10 cellular contexts compared by ENCODE assay signal in the genomic region with DNA sequence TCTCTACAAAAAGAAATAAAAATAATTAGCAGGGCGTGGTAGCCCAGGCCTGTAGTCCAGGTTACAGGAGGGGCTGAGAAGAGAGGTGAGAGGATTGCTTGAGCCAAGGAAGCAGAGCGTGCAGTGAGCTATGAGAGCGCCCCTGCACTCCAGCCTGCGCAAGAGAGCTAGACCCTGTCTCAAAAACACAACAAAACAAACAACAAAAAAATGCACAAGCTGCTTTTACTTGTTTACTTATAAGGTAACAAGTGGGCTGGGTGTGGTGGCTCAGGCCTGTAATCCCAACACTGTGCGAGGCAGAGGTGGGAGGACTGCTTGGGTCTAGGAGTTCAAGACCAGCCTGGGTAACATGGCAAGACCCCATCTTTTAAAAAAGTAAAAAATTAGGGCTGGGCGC. TPM values are rescaled to one million over a fixed set of nuclear protein-coding genes. Genes with fewer than 3 reads are reported as not detected.
DNase-seq lines count a peak whose midpoint lies in the region; ATAC-seq and TF ChIP-seq lines count a peak whose summit lies in the region.
"Had no signal": no experiment of that assay in that cellular context is flagged by ENCODE, and none has a peak within 500 bp of the region (broad histone marks: within the 10 kb centered on the region; RNA-seq: fewer than 3 reads in every experiment).

No MANE protein-coding gene starts in this region.

- peaks cover 59% of the 10 kb centered on the region for H3K4me1 Mint-ChIP-seq in stimulated activated naive CD8-positive, alpha-beta T cell treated with anti-CD3 and anti-CD28 coated beads, Interleukin-15, Interleukin-2, amounts not matched to agents 100 ng/mL and 50 ng/mL, for 24 hours (ENCODE audit: low read depth)

- intact Hi-C loops in vagina (cut with DNase I): no loop called here

- no peak for TF ChIP-seq CTCF in vagina (IDR thresholded peaks at IDR 0.05)

- no peaks in the 10 kb centered on the region for H3K27me3 Mint-ChIP-seq in stimulated activated naive CD8-positive, alpha-beta T cell treated with anti-CD3 and anti-CD28 coated beads, Interleukin-15, Interleukin-2, amounts not matched to agents 100 ng/mL and 50 ng/mL, for 24 hours

- H3K36me3 ChIP-seq in adipocyte (ENCODE audit: control insufficient read depth, insufficient read depth, low read length, severe bottlenecking): no peaks in the 10 kb centered on the region
- H3K36me3 ChIP-seq in mucosa of rectum (ENCODE audit: control insufficient read depth in 2 of 2, insufficient read depth in 2 of 2, low read length in 2 of 2): no peaks in the 10 kb centered on the region
- no peaks in the 10 kb centered on the region for H3K36me3 ChIP-seq in vagina
- H3K36me3 ChIP-seq: ovary had no signal

- H3K4me3 ChIP-seq in adipocyte (ENCODE audit: low read length): peak overlapping the region; percentile 87
- H3K4me3 ChIP-seq in mucosa of rectum (ENCODE audit: low read length in 2 of 2): peak overlapping the region in 1 of 2 donors; percentile 23
- peak overlapping the region; percentile 22 to 69 for H3K4me3 ChIP-seq in vagina

- no peaks in the 10 kb centered on the region for H3K36me3 Mint-ChIP-seq in stimulated activated naive CD8-positive, alpha-beta T cell treated with anti-CD3 and anti-CD28 coated beads, Interleukin-15, Interleukin-2, amounts not matched to agents 100 ng/mL and 50 ng/mL, for 24 hours (ENCODE audit: low read depth)

- H3K27me3 ChIP-seq in adipocyte (replicated peaks; ENCODE audit: control insufficient read depth, insufficient read depth, low read length): no peaks in the 10 kb centered on the region
- H3K27me3 ChIP-seq in mucosa of rectum (ENCODE audit: control insufficient read depth in 2 of 2, insufficient read depth in 2 of 2, low read length in 2 of 2): no peaks in the 10 kb centered on the region
- H3K27me3 ChIP-seq in vagina: no peaks in the 10 kb centered on the region
- H3K27me3 ChIP-seq: ovary, testis had no signal

- TF ChIP-seq POLR2A in vagina (IDR thresholded peaks at IDR 0.05): no peak

- no peak for DNase-seq in stimulated activated naive CD8-positive, alpha-beta T cell treated with anti-CD3 and anti-CD28 coated beads, Interleukin-15, Interleukin-2, amounts not matched to agents 100 U/mL and 50 U/mL, for 24 hours
- DNase-seq in adipocyte (ENCODE audit: low read depth) (no peak), vagina (ENCODE audit: extremely low spot score in 2 of 2) (no peak), GM19238 (ENCODE audit: insufficient read length, low spot score) (no peak), SHP77 (lab: John Stamatoyannopoulos, UW) (no peak)
- DNase-seq: testis had no signal

- H3K9me3 ChIP-seq in adipocyte (ENCODE audit: control insufficient read depth, low read length) (no peaks in the 10 kb centered on the region), mucosa of rectum (ENCODE audit: control insufficient read depth in 2 of 2, low read length in 2 of 2) (no peaks in the 10 kb centered on the region), vagina (no peaks in the 10 kb centered on the region)
- H3K9me3 ChIP-seq: ovary, testis had no signal

- H3K27ac Mint-ChIP-seq in stimulated activated naive CD8-positive, alpha-beta T cell treated with anti-CD3 and anti-CD28 coated beads, Interleukin-15, Interleukin-2, amounts not matched to agents 100 ng/mL and 50 ng/mL, for 24 hours: peak overlapping the region; percentile 95

- H3K9ac ChIP-seq in adipocyte (ENCODE audit: low read length): peak overlapping the region; percentile 1
- peak overlapping the region; percentile 60 to 62 for H3K9ac ChIP-seq in mucosa of rectum (ENCODE audit: low read depth in 1 of 2, low read length in 2 of 2)

- no peak for ATAC-seq in stimulated activated naive CD8-positive, alpha-beta T cell treated with anti-CD3 and anti-CD28 coated beads, Interleukin-15, Interleukin-2, amounts not matched to agents 100 U/mL and 50 U/mL, for 24 hours
- no peak for ATAC-seq in HG02623 (IDR thresholded peaks at IDR 0.05; ENCODE audit: unreplicated experiment)

- peak overlapping the region; percentile 95 for H3K4me3 Mint-ChIP-seq in stimulated activated naive CD8-positive, alpha-beta T cell treated with anti-CD3 and anti-CD28 coated beads, Interleukin-15, Interleukin-2, amounts not matched to agents 100 ng/mL and 50 ng/mL, for 24 hours

- no peaks in the 10 kb centered on the region for H3K9me3 Mint-ChIP-seq in stimulated activated naive CD8-positive, alpha-beta T cell treated with anti-CD3 and anti-CD28 coated beads, Interleukin-15, Interleukin-2, amounts not matched to agents 100 ng/mL and 50 ng/mL, for 24 hours

- H3K27ac ChIP-seq in mucosa of rectum (ENCODE audit: low read depth in 2 of 2, low read length in 2 of 2) (peak overlapping the region; percentile 73 to 78), vagina (peak overlapping the region; percentile 95)
- H3K27ac ChIP-seq: ovary had no signal

- H3K4me1 ChIP-seq in adipocyte (ENCODE audit: control insufficient read depth, insufficient read depth, low read length): peaks cover 9% of the 10 kb centered on the region
- peaks cover 14 to 16% of the 10 kb centered on the region in 2 donors for H3K4me1 ChIP-seq in mucosa of rectum (ENCODE audit: control insufficient read depth in 2 of 2, insufficient read depth in 2 of 2, low read length in 2 of 2)
- H3K4me1 ChIP-seq in vagina: peaks cover 32% of the 10 kb centered on the region

RNA-seq across cellular contexts. Expression of gene CYTH1, which starts 1.7 kb away (rescaled TPM):
- 62.9 TPM for total RNA-seq in vagina
